ENCODE assay signal across 16 cellular contexts in genomic region chr6:151699719-151700118, GRCh38.
DNase-seq lines count a peak whose midpoint lies in the region; ATAC-seq and TF ChIP-seq lines count a peak whose summit lies in the region.
"Had no signal": no experiment of that assay in that cellular context is flagged by ENCODE, and none has a peak within 500 bp of the region (broad histone marks: within the 10 kb centered on the region; RNA-seq: fewer than 3 reads in every experiment).

No MANE protein-coding gene starts in this region.

- DNase-seq in body of pancreas: no peak
- peak; percentile 11 for DNase-seq in fibroblast of villous mesenchyme (ENCODE audit: low read depth)
- DNase-seq in left lobe of liver (ENCODE audit: low spot score): peak; percentile 61
- DNase-seq in sciatic nerve (ENCODE audit: low spot score): no peak
- DNase-seq in retina: no peak
- no peak for DNase-seq in kidney tubule cell (ENCODE audit: low spot score)
- no peak for DNase-seq in germinal center (ENCODE audit: low spot score)
- DNase-seq: AML-193, COR-L47, DMS153, KG1, NCI-H1048, NCI-H1436 treated with DMSO at 0.1 percent for 48 hours, NCI-H2081 treated with DMSO at 0.1 percent for 48 hours, NCI-H510A treated with DMSO at 0.1 percent for 48 hours had no signal

- no peak for TF ChIP-seq CTCF in body of pancreas (IDR thresholded peaks at IDR 0.05)
- TF ChIP-seq CTCF in fibroblast of villous mesenchyme (IDR thresholded peaks at IDR 0.05; ENCODE audit: insufficient read depth, low read depth, low read length): no peak

- WGBS in body of pancreas, 2 donors: 44% methylated on average over 4 of the region's 4 CpGs

- no peaks in the 10 kb centered on the region for H3K4me1 ChIP-seq in body of pancreas

- H3K36me3 ChIP-seq in body of pancreas (replicated peaks in 1 of 2; ENCODE audit: insufficient read depth in 1 of 2, low read depth in 2 of 2): no peaks in the 10 kb centered on the region

- no peaks in the 10 kb centered on the region for H3K27me3 ChIP-seq in body of pancreas

- ATAC-seq in body of pancreas (peak; percentile 24), left lobe of liver (peak; percentile 81), sciatic nerve (peak; percentile 61), HG03139 (IDR thresholded peaks at IDR 0.05; ENCODE audit: unreplicated experiment) (no peak)

- H3K9me3 ChIP-seq in body of pancreas: no peaks in the 10 kb centered on the region

- no peak overlapping the region for H3K4me3 ChIP-seq in body of pancreas
- H3K4me3 ChIP-seq in fibroblast of villous mesenchyme (ENCODE audit: low read depth, low read length): no peak overlapping the region

- no peak for TF ChIP-seq POLR2A in body of pancreas (IDR thresholded peaks at IDR 0.05)

- H3K27ac ChIP-seq in body of pancreas: no peak overlapping the region

- intact Hi-C loops in body of pancreas (cut with DNase I): no loop called here
- intact Hi-C loops in sciatic nerve (cut with DNase I): loop anchor here (1.0 kb wide), 1 partner anchor 7 kb away; no protein-coding TSS in a partner anchor

Comparison
In these comparisons a context has a peak if more than half of its experiments do, and no peak if none do; other contexts are left out.
1. DNase-seq: peak in fibroblast of villous mesenchyme (single experiment) and left lobe of liver (single experiment); none in body of pancreas (0 of 4), sciatic nerve (single experiment), retina (single experiment), kidney tubule cell (single experiment) and germinal center (single experiment).